19 cellular contexts compared by ENCODE assay signal in genomic region chr10:7269988-7270387, GRCh38.
DNase-seq lines count a peak whose midpoint lies in the region; ATAC-seq and TF ChIP-seq lines count a peak whose summit lies in the region.
"Had no signal": no experiment of that assay in that cellular context is flagged by ENCODE, and none has a peak within 500 bp of the region (broad histone marks: within the 10 kb centered on the region; RNA-seq: fewer than 3 reads in every experiment).

No MANE protein-coding gene starts in this region.

- CTCF ChIA-PET in activated CD4-positive, alpha-beta T cell treated with anti-CD3 and anti-CD28 coated beads, Interleukin-2, amount 10 ng/mL, durations not matched to agents 7 days and 5 days (lab: Charles Lee), result interaction anchor here (3.2 kb wide), 1 partner anchor 11 kb away, joined by 11 read pairs; no protein-coding TSS in a partner anchor

- intact Hi-C loops in psoas muscle (cut with DNase I), result no loop called here

- H3K9me3 Mint-ChIP-seq in activated CD4-positive, alpha-beta T cell treated with anti-CD3 and anti-CD28 coated beads, Interleukin-2, amount 10 ng/mL, durations not matched to agents 7 days and 5 days, result peaks cover 4% of the 10 kb centered on the region
- H3K9me3 Mint-ChIP-seq in effector memory CD8-positive, alpha-beta T cell, result no peaks in the 10 kb centered on the region
- H3K9me3 Mint-ChIP-seq: activated B cell treated with CpG ODN at 0.5 μM for 24 hours, endodermal cell had no signal

- no peak for ATAC-seq in effector memory CD8-positive, alpha-beta T cell (replicated peaks)
- peak in 3 of 4 donors; percentile 31 to 53 (median 41) for ATAC-seq in psoas muscle
- ATAC-seq: A549, left lobe of liver had no signal

- WGBS in psoas muscle, 3 donors, result 39 to 57% (median 55%) methylated on average over 5 of the region's 5 CpGs

- H3K27me3 ChIP-seq in SJCRH30 (no peaks in the 10 kb centered on the region), psoas muscle (ENCODE audit: insufficient read depth in 3 of 3, low read length in 2 of 3) (no peaks in the 10 kb centered on the region), WERI-Rb-1 (ENCODE audit: insufficient read depth, low read depth, severe bottlenecking) (peaks cover 6% of the 10 kb centered on the region)
- H3K27me3 ChIP-seq: BLaER1, brain microvascular endothelial cell, neutrophil, SJSA1 had no signal

- H3K4me3 Mint-ChIP-seq in activated CD4-positive, alpha-beta T cell treated with anti-CD3 and anti-CD28 coated beads, Interleukin-2, amount 10 ng/mL, durations not matched to agents 7 days and 5 days, result no peak overlapping the region
- H3K4me3 Mint-ChIP-seq in effector memory CD8-positive, alpha-beta T cell, result peak overlapping the region; percentile 5 to 80
- H3K4me3 Mint-ChIP-seq: activated B cell treated with CpG ODN at 0.5 μM for 24 hours, endodermal cell had no signal

- peak overlapping the region; percentile 74 for H3K27ac Mint-ChIP-seq in activated CD4-positive, alpha-beta T cell treated with anti-CD3 and anti-CD28 coated beads, Interleukin-2, amount 10 ng/mL, durations not matched to agents 7 days and 5 days
- peak overlapping the region; percentile 89 to 99 for H3K27ac Mint-ChIP-seq in effector memory CD8-positive, alpha-beta T cell
- H3K27ac Mint-ChIP-seq: activated B cell treated with CpG ODN at 0.5 μM for 24 hours, endodermal cell had no signal

- H3K4me1 ChIP-seq in SJCRH30, result peaks cover 9% of the 10 kb centered on the region; the same call in 1 of the 2 replicates
- H3K4me1 ChIP-seq in psoas muscle, result peaks cover 11% of the 10 kb centered on the region
- H3K4me1 ChIP-seq: SJSA1 had no signal

- H3K9me3 ChIP-seq in SJCRH30 (replicated peaks) (no peaks in the 10 kb centered on the region), psoas muscle (no peaks in the 10 kb centered on the region), WERI-Rb-1 (ENCODE audit: severe bottlenecking) (no peaks in the 10 kb centered on the region)
- H3K9me3 ChIP-seq: A549, neutrophil, SJSA1 had no signal

- peak overlapping the region; percentile 38; the same call in 1 of the 2 replicates for H3K4me3 ChIP-seq in SJCRH30
- no peak overlapping the region for H3K4me3 ChIP-seq in psoas muscle
- H3K4me3 ChIP-seq in WERI-Rb-1 (ENCODE audit: low read depth, low read length), result no peak overlapping the region
- H3K4me3 ChIP-seq: A549, BLaER1, SJSA1 had no signal

- POLR2A ChIA-PET in activated CD4-positive, alpha-beta T cell treated with anti-CD3 and anti-CD28 coated beads, Interleukin-2, amount 10 ng/mL, durations not matched to agents 7 days and 5 days (lab: Charles Lee), result no interaction called here

- no peaks in the 10 kb centered on the region for H3K27me3 Mint-ChIP-seq in activated CD4-positive, alpha-beta T cell treated with anti-CD3 and anti-CD28 coated beads, Interleukin-2, amount 10 ng/mL, durations not matched to agents 7 days and 5 days
- H3K27me3 Mint-ChIP-seq in effector memory CD8-positive, alpha-beta T cell, result no peaks in the 10 kb centered on the region
- H3K27me3 Mint-ChIP-seq: activated B cell treated with CpG ODN at 0.5 μM for 24 hours; activated CD8-positive, alpha-beta memory T cell treated with anti-CD3 and anti-CD28 coated beads, Interleukin-2, amount 10 ng/mL, durations not matched to agents 7 days and 5 days had no signal

- H3K36me3 Mint-ChIP-seq in activated CD4-positive, alpha-beta T cell treated with anti-CD3 and anti-CD28 coated beads, Interleukin-2, amount 10 ng/mL, durations not matched to agents 7 days and 5 days (ENCODE audit: low read depth), result peaks cover 43% of the 10 kb centered on the region
- peaks cover 8% of the 10 kb centered on the region for H3K36me3 Mint-ChIP-seq in effector memory CD8-positive, alpha-beta T cell (ENCODE audit: insufficient read depth)

- H3K4me1 Mint-ChIP-seq in activated CD4-positive, alpha-beta T cell treated with anti-CD3 and anti-CD28 coated beads, Interleukin-2, amount 10 ng/mL, durations not matched to agents 7 days and 5 days, result peaks cover 46% of the 10 kb centered on the region
- H3K4me1 Mint-ChIP-seq in effector memory CD8-positive, alpha-beta T cell (ENCODE audit: low read depth in 2 of 2), result peaks cover 33 to 35% of the 10 kb centered on the region in 2 donors
- H3K4me1 Mint-ChIP-seq: endodermal cell had no signal

- TF ChIP-seq CTCF in psoas muscle (IDR thresholded peaks at IDR 0.05), result no peak
- no peak for TF ChIP-seq CTCF in WERI-Rb-1 (IDR thresholded peaks at IDR 0.05; ENCODE audit: low read depth, low read length)

- no peaks in the 10 kb centered on the region for H3K36me3 ChIP-seq in SJCRH30
- H3K36me3 ChIP-seq in psoas muscle (ENCODE audit: insufficient read depth in 1 of 2, low read depth in 1 of 2), result no peaks in the 10 kb centered on the region
- no peaks in the 10 kb centered on the region for H3K36me3 ChIP-seq in WERI-Rb-1
- H3K36me3 ChIP-seq: brain microvascular endothelial cell, neutrophil, SJSA1 had no signal

- no peak for DNase-seq in activated CD4-positive, alpha-beta T cell treated with anti-CD3 and anti-CD28 coated beads, Interleukin-2, amount 10 ng/mL, durations not matched to agents 7 days and 5 days
- DNase-seq in activated CD4-positive, alpha-beta T cell treated with anti-CD3 and anti-CD28 coated beads for 4 hours, result no peak
- DNase-seq in SJCRH30, result peak; percentile 29 to 63
- no peak for DNase-seq in effector memory CD8-positive, alpha-beta T cell
- DNase-seq in psoas muscle, result no peak
- no peak for DNase-seq in WERI-Rb-1
- DNase-seq in DMS114 treated with DMSO at 0.1 percent for 48 hours (lab: John Stamatoyannopoulos, UW; ENCODE audit: unreplicated experiment), result no peak
- DNase-seq in activated effector memory CD4-positive, alpha-beta T cell treated with Interleukin-2 at 50 U/mL for 16 hours, result no peak
- DNase-seq: activated B cell treated with CpG ODN at 0.5 μM for 24 hours, endodermal cell, NCI-H1092, NCI-H2029 treated with DMSO at 0.1 percent for 48 hours had no signal

- H3K27ac ChIP-seq in SJCRH30 (peak overlapping the region; percentile 78), psoas muscle (no peak overlapping the region), WERI-Rb-1 (no peak overlapping the region)
- H3K27ac ChIP-seq: BLaER1, brain microvascular endothelial cell, neutrophil, SJSA1 had no signal

Comparison
In these comparisons a context has a peak if more than half of its experiments do, and no peak if none do; other contexts are left out.
1. DNase-seq: peak in SJCRH30 (2 of 2); none in activated CD4-positive, alpha-beta T cell treated with anti-CD3 and anti-CD28 coated beads, Interleukin-2, amount 10 ng/mL, durations not matched to agents 7 days and 5 days (single experiment), activated CD4-positive, alpha-beta T cell treated with anti-CD3 and anti-CD28 coated beads for 4 hours (0 of 2), effector memory CD8-positive, alpha-beta T cell (0 of 3), psoas muscle (0 of 2), WERI-Rb-1 (single experiment), DMS114 treated with DMSO at 0.1 percent for 48 hours (single experiment) and activated effector memory CD4-positive, alpha-beta T cell treated with Interleukin-2 at 50 U/mL for 16 hours (single experiment).